16 cellular contexts compared by ENCODE assay signal in genomic region chr7:151688236-151688780, GRCh38.
DNase-seq lines count a peak whose midpoint lies in the region; ATAC-seq and TF ChIP-seq lines count a peak whose summit lies in the region.
"Had no signal": no experiment of that assay in that cellular context is flagged by ENCODE, and none has a peak within 500 bp of the region (broad histone marks: within the 10 kb centered on the region; RNA-seq: fewer than 3 reads in every experiment).

No MANE protein-coding gene starts in this region.

- no peak overlapping the region for H2AK5ac ChIP-seq in H9 (ENCODE audit: insufficient read length, low read length)

- intact Hi-C loops in ascending aorta (cut with DNase I) = loop anchor here (5.0 kb wide), 1 partner anchor 166 kb away; no protein-coding TSS in a partner anchor
- intact Hi-C loops in spleen (cut with DNase I; ENCODE audit: low total_unique reads) = no loop called here
- intact Hi-C loops in CD4-positive, alpha-beta T cell (cut with DNase I, micrococcal nuclease) = no loop called here

- CTCF ChIA-PET in CD4-positive, alpha-beta T cell (lab: Charles Lee) = no interaction called here

- no peaks in the 10 kb centered on the region for H3K79me2 ChIP-seq in H9 (ENCODE audit: insufficient read depth, low read length)
- H3K79me2 ChIP-seq in hepatocyte = no peaks in the 10 kb centered on the region

- no peak overlapping the region for H2BK120ac ChIP-seq in H9 (ENCODE audit: low read depth, low read length, poor library complexity, severe bottlenecking)

- no peak overlapping the region for H3K4me2 ChIP-seq in H9 (ENCODE audit: insufficient read depth, insufficient read length, low read length)
- no peak overlapping the region for H3K4me2 ChIP-seq in hepatocyte
- H3K4me2 ChIP-seq: neural progenitor cell had no signal

- H4K8ac ChIP-seq in H9 (replicated peaks; ENCODE audit: insufficient read length, low read depth, low read length) = no peak overlapping the region

- H3K79me1 ChIP-seq in H9 (ENCODE audit: insufficient read depth, low read depth, low read length, poor library complexity, severe bottlenecking) = no peaks in the 10 kb centered on the region

- H3K14ac ChIP-seq in H9 (ENCODE audit: insufficient read depth, low read length) = no peak overlapping the region

- H4K5ac ChIP-seq in H9 (ENCODE audit: insufficient read length, low read depth, low read length) = no peak overlapping the region

- ATAC-seq in CD4-positive, alpha-beta T cell (ENCODE audit: poor library complexity) = no peak

- peaks cover 2% of the 10 kb centered on the region; the same call in 1 of the 2 replicates for H3K27me3 Mint-ChIP-seq in H9 (ENCODE audit: low read depth)
- no peaks in the 10 kb centered on the region for H3K27me3 Mint-ChIP-seq in CD4-positive, alpha-beta T cell
- H3K27me3 Mint-ChIP-seq: CD4-positive, alpha-beta memory T cell; IgD-negative memory B cell had no signal

- no peak overlapping the region for H3T11ph ChIP-seq in H9 (ENCODE audit: low read length)

- no CpG with 5 or more reads among the region's 19 CpGs for WGBS in H9 (ENCODE audit: extremely low coverage, insufficient read length, low lambda C conversion rate)
- 90% methylated on average over 19 of the region's 19 CpGs for WGBS in hepatocyte (ENCODE audit: low lambda C conversion rate, missing lambda C conversion rate)
- WGBS in spleen, 5 donors = 65 to 92% (median 81%) methylated on average over 19 of the region's 19 CpGs

- H3K27me3 ChIP-seq in H9 (ENCODE audit: insufficient read depth, low read length) (no peaks in the 10 kb centered on the region), ascending aorta (no peaks in the 10 kb centered on the region), hepatocyte (no peaks in the 10 kb centered on the region), spleen (replicated peaks in 1 of 7) (no peaks in the 10 kb centered on the region)
- no peaks in the 10 kb centered on the region for H3K27me3 ChIP-seq in CD4-positive, alpha-beta T cell (ENCODE audit: control insufficient read depth, insufficient read depth, low read length)
- H3K27me3 ChIP-seq: dorsolateral prefrontal cortex, neural progenitor cell had no signal

- no peaks in the 10 kb centered on the region for H3K9me3 Mint-ChIP-seq in H9
- no peaks in the 10 kb centered on the region for H3K9me3 Mint-ChIP-seq in CD4-positive, alpha-beta T cell
- H3K9me3 Mint-ChIP-seq: CD4-positive, alpha-beta memory T cell; IgD-negative memory B cell; neural progenitor cell had no signal

- no peaks in the 10 kb centered on the region for H4K20me1 ChIP-seq in H9 (ENCODE audit: control insufficient read depth, insufficient read depth, insufficient read length)
- no peaks in the 10 kb centered on the region for H4K20me1 ChIP-seq in hepatocyte (ENCODE audit: insufficient read depth, poor library complexity, severe bottlenecking)

- H3K23ac ChIP-seq in H9 (ENCODE audit: insufficient read length, low read depth, low read length) = no peak overlapping the region

- H3K4me3 ChIP-seq in ascending aorta = no peak overlapping the region
- no peak overlapping the region for H3K4me3 ChIP-seq in hepatocyte
- no peak overlapping the region for H3K4me3 ChIP-seq in spleen
- H3K4me3 ChIP-seq: dorsolateral prefrontal cortex, neural progenitor cell had no signal

- H3K4me1 ChIP-seq in H9 (ENCODE audit: insufficient read depth, low read length) (peaks cover 8% of the 10 kb centered on the region; the same call in 1 of the 2 replicates), ascending aorta (peaks cover 10 to 28% of the 10 kb centered on the region in 2 donors), hepatocyte (ENCODE audit: insufficient read depth) (peaks cover 41% of the 10 kb centered on the region), spleen (peaks cover 0 to 34% (median 16%) of the 10 kb centered on the region in 6 donors)
- H3K4me1 ChIP-seq: neural progenitor cell had no signal

- TF ChIP-seq CTCF in H9 (conservative IDR thresholded peaks at IDR 0.05) (no peak), ascending aorta (IDR thresholded peaks at IDR 0.05) (peak in 1 of 3 experiments; percentile 2), hepatocyte (IDR thresholded peaks at IDR 0.05; ENCODE audit: poor library complexity) (no peak), spleen (IDR thresholded peaks at IDR 0.05 in 8 of 11, conservative IDR thresholded peaks at IDR 0.05 in 3 of 11) (peak in 2 of 11 experiments; percentile 11 to 31), GM20000 (IDR thresholded peaks at IDR 0.05; ENCODE audit: extremely low read depth, missing control alignments) (no peak)
- TF ChIP-seq CTCF in CD4-positive, alpha-beta T cell (IDR thresholded peaks at IDR 0.05) = no peak

- H2BK20ac ChIP-seq in H9 (ENCODE audit: low read depth, low read length, poor library complexity, severe bottlenecking) = peak overlapping the region; percentile 76

- no peaks in the 10 kb centered on the region for H3K9me3 ChIP-seq in H9 (ENCODE audit: control insufficient read depth, low read depth, low read length)
- H3K9me3 ChIP-seq in ascending aorta = no peaks in the 10 kb centered on the region
- no peaks in the 10 kb centered on the region for H3K9me3 ChIP-seq in hepatocyte (ENCODE audit: low read depth)
- no peaks in the 10 kb centered on the region for H3K9me3 ChIP-seq in spleen
- H3K9me3 ChIP-seq in CD4-positive, alpha-beta T cell (ENCODE audit: control insufficient read depth, low read length) = no peaks in the 10 kb centered on the region

- H3K27ac Mint-ChIP-seq in H9 = peak overlapping the region in 1 of 3 experiments; percentile 82; a peak in 2 of 7 replicates
- no peak overlapping the region for H3K27ac Mint-ChIP-seq in CD4-positive, alpha-beta T cell
- H3K27ac Mint-ChIP-seq: CD4-positive, alpha-beta memory T cell; IgD-negative memory B cell; neural progenitor cell had no signal

- TF ChIP-seq POLR2A in spleen (IDR thresholded peaks at IDR 0.05) = no peak

- H2BK15ac ChIP-seq in H9 (ENCODE audit: low read depth, low read length) = no peak overlapping the region

- POLR2A ChIA-PET in CD4-positive, alpha-beta T cell (lab: Charles Lee) = no interaction called here

- H3K27ac ChIP-seq in H9 (ENCODE audit: insufficient read length, low read depth, low read length) = no peak overlapping the region
- H3K27ac ChIP-seq in ascending aorta = peak overlapping the region; percentile 86 to 94
- H3K27ac ChIP-seq in hepatocyte = peak overlapping the region; percentile 73
- H3K27ac ChIP-seq in spleen = peak overlapping the region in 7 of 8 donors; percentile 4 to 84 (median 69)
- no peak overlapping the region for H3K27ac ChIP-seq in CD4-positive, alpha-beta T cell (ENCODE audit: low read depth, low read length)
- H3K27ac ChIP-seq: neural progenitor cell had no signal

- H2BK5ac ChIP-seq in H9 (ENCODE audit: insufficient read length, low read length) = no peak overlapping the region

- H4K91ac ChIP-seq in H9 (ENCODE audit: insufficient read length, low read depth, low read length) = no peak overlapping the region

- peaks cover 25 to 31% of the 10 kb centered on the region in 2 experiments for H3K4me1 Mint-ChIP-seq in H9
- no peaks in the 10 kb centered on the region for H3K4me1 Mint-ChIP-seq in CD4-positive, alpha-beta T cell (ENCODE audit: low read depth)

- H3K36me3 ChIP-seq in ascending aorta (no peaks in the 10 kb centered on the region), hepatocyte (replicated peaks; ENCODE audit: insufficient read depth, low read depth) (no peaks in the 10 kb centered on the region), spleen (peaks cover 0 to 8% (median 0%) of the 10 kb centered on the region in 6 donors)
- H3K36me3 ChIP-seq: neural progenitor cell had no signal

- no peak overlapping the region for H3K56ac ChIP-seq in H9 (ENCODE audit: insufficient read length, low read depth, low read length)

- no peaks in the 10 kb centered on the region for H3K36me3 Mint-ChIP-seq in H9 (ENCODE audit: insufficient read depth in 1 of 3, low read depth in 3 of 3)
- no peaks in the 10 kb centered on the region for H3K36me3 Mint-ChIP-seq in CD4-positive, alpha-beta T cell (ENCODE audit: low read depth)
- H3K36me3 Mint-ChIP-seq: neural progenitor cell had no signal

- no peak overlapping the region for H3K4ac ChIP-seq in H9 (ENCODE audit: low read depth, low read length)

- no peaks in the 10 kb centered on the region for H3K9me2 ChIP-seq in hepatocyte (replicated peaks; ENCODE audit: insufficient read depth)

- DNase-seq in H9 (no peak), ascending aorta (ENCODE audit: low spot score in 2 of 2) (no peak), hepatocyte (ENCODE audit: low spot score) (no peak), spleen (peak; percentile 48), GM20000 (ENCODE audit: low spot score) (no peak), amygdala (lab: John Stamatoyannopoulos, UW) (no peak), retina (no peak)
- DNase-seq in CD4-positive, alpha-beta T cell = no peak
- DNase-seq: CD4-positive, alpha-beta memory T cell; dorsolateral prefrontal cortex; NCI-H146; NCI-H526; SHP77; stimulated activated CD4-positive, alpha-beta T cell treated with anti-CD3 and anti-CD28 coated beads, Interleukin-1b, Interleukin-23, amount 100 ng/mL, for 48 hours had no signal

- H2AFZ ChIP-seq in H9 (ENCODE audit: low read length) (no peak overlapping the region), hepatocyte (no peak overlapping the region)
- H2AFZ ChIP-seq: neural progenitor cell had no signal

- H2BK12ac ChIP-seq in H9 (ENCODE audit: insufficient read length, low read depth, low read length) = peak overlapping the region; percentile 27

- no peaks in the 10 kb centered on the region for H3K23me2 ChIP-seq in H9 (ENCODE audit: insufficient read length, low read depth, low read length, poor library complexity, severe bottlenecking)

- H3K18ac ChIP-seq in H9 (ENCODE audit: insufficient read length, low read depth, low read length) = no peak overlapping the region

- H3K9ac ChIP-seq in H9 (ENCODE audit: extremely low read depth, insufficient read length, low read length) = no peak overlapping the region
- H3K9ac ChIP-seq: neural progenitor cell had no signal

- no peak overlapping the region for H3K4me3 Mint-ChIP-seq in H9
- H3K4me3 Mint-ChIP-seq in CD4-positive, alpha-beta T cell = no peak overlapping the region
- H3K4me3 Mint-ChIP-seq: CD4-positive, alpha-beta memory T cell; IgD-negative memory B cell; neural progenitor cell had no signal

Comparison
In these comparisons a context has a peak if more than half of its experiments do, and no peak if none do; other contexts are left out.
1. H3K27ac ChIP-seq: peak in ascending aorta (2 of 2), hepatocyte (single experiment) and spleen (7 of 8); none in H9 (single experiment) and CD4-positive, alpha-beta T cell (single experiment).